In the genomic region with DNA sequence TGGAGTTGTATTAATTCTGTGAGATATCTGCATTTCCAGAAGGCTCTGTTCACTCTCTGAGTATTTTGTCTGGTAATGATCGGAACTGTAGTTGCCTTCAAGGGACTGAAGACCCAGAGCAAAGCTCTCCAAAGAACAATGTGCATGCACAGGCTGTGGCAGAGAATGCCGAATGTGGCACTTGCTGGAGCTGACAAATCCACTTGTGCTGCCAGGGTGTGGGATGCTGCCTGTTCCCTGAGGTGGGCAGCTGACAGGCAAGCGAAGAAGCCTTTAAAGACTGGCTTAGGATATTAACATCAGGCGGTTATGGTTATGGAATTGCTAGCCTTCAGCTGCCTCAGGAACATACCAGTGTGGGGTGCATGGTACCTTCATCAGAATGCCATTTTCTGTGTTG, we compare ENCODE assay signal across 14 cellular contexts.
"Had no signal": no experiment of that assay in that cellular context is flagged by ENCODE, and none has a peak within 500 bp of the region (broad histone marks: within the 10 kb centered on the region; RNA-seq: fewer than 3 reads in every experiment).

No MANE protein-coding gene starts in this region.

- H3K9me3 ChIP-seq: ascending aorta, prostate gland, right lobe of liver, upper lobe of left lung had no signal

- H3K27me3 ChIP-seq: ascending aorta, right lobe of liver, upper lobe of left lung had no signal

- H3K36me3 ChIP-seq: ascending aorta, prostate gland, right lobe of liver, upper lobe of left lung had no signal

- H3K4me3 ChIP-seq: ascending aorta, prostate gland, right lobe of liver, upper lobe of left lung had no signal

- ATAC-seq: activated CD4-positive, CD25-positive, alpha-beta regulatory T cell treated with anti-CD3 and anti-CD28 coated beads, Interleukin-2, amount 50 U/mL, for 24 hours; activated T-helper 17 cell treated with anti-CD3 and anti-CD28 coated beads, Interleukin-2, amount 50 U/mL, for 72 hours; right lobe of liver had no signal

- H3K4me1 ChIP-seq: ascending aorta, prostate gland, right lobe of liver, upper lobe of left lung had no signal

- DNase-seq: activated naive CD4-positive, alpha-beta T cell treated with Interleukin-2 at 50 U/mL for 16 hours; activated T-cell treated with anti-CD3 and anti-CD28 coated beads for 4 hours; endodermal cell; erythroblast; hippocampal formation; kidney glomerular epithelial cell; nephron progenitor cell; occipital lobe; right lobe of liver; upper lobe of left lung had no signal

- H3K27ac ChIP-seq: ascending aorta, prostate gland, right lobe of liver, upper lobe of left lung had no signal
